Comparison of ENCODE assay signal across 22 cellular contexts in genomic region chr5:145157841-145158240, GRCh38.
"Had no signal": no experiment of that assay in that cellular context is flagged by ENCODE, and none has a peak within 500 bp of the region (broad histone marks: within the 10 kb centered on the region; RNA-seq: fewer than 3 reads in every experiment).

No MANE protein-coding gene starts in this region.

- H3K36me3 ChIP-seq: adrenal gland, left ventricle myocardium inferior, neutrophil, tibial artery, uterus, WERI-Rb-1 had no signal

- DNase-seq: activated CD4-positive, alpha-beta memory T cell treated with anti-CD3 and anti-CD28 coated beads for 36 hours; activated CD4-positive, alpha-beta T cell treated with anti-CD3 and anti-CD28 coated beads for 36 hours; activated effector memory CD4-positive, alpha-beta T cell treated with Interleukin-2 at 50 U/mL for 16 hours; activated naive CD4-positive, alpha-beta T cell treated with anti-CD3 and anti-CD28 coated beads, Interleukin-2, amount 50 U/mL, for 16 hours; activated T-cell treated with anti-CD3 and anti-CD28 coated beads, Interleukin-2, amount 50 U/mL, for 24 hours; adrenal gland; dermis blood vessel endothelial cell; erythroblast; hippocampal formation; left ventricle myocardium inferior; naive thymus-derived CD8-positive, alpha-beta T cell; posterior cingulate gyrus; retina; stimulated activated CD4-positive, alpha-beta T cell treated with anti-CD3 and anti-CD28 coated beads, Interleukin-2, amount 100 ng/mL, for 48 hours; tibial artery; uterus; WERI-Rb-1 had no signal

- H3K9me3 Mint-ChIP-seq: T-helper 1 cell treated with Interleukin-12 subunit alpha and Interleukin-12 subunit beta and Interleukin-4 antibody, amounts not matched to agents 30 μg/mL and 1 μg/mL, for 36 hours had no signal

- H3K4me1 ChIP-seq: adrenal gland, left ventricle myocardium inferior, tibial artery, uterus had no signal

- H3K27me3 Mint-ChIP-seq: activated CD4-positive, alpha-beta memory T cell treated with anti-CD3 and anti-CD28 coated beads for 36 hours; activated CD4-positive, alpha-beta T cell treated with anti-CD3 and anti-CD28 coated beads for 36 hours; activated T-cell treated with anti-CD3 and anti-CD28 coated beads, Interleukin-2, amount 50 U/mL, for 24 hours; memory B cell; stimulated activated memory B cell treated with anti-CD40 and anti-IgM and Interleukin-4, amounts not matched to agents 10 μg/mL and 1 μg/mL and 100 μg/mL, for 72 hours had no signal

- H3K4me3 Mint-ChIP-seq: activated CD4-positive, alpha-beta memory T cell treated with anti-CD3 and anti-CD28 coated beads for 36 hours; activated CD4-positive, alpha-beta T cell treated with anti-CD3 and anti-CD28 coated beads for 36 hours; activated T-cell treated with anti-CD3 and anti-CD28 coated beads, Interleukin-2, amount 50 U/mL, for 24 hours; memory B cell; naive thymus-derived CD8-positive, alpha-beta T cell; stimulated activated memory B cell treated with anti-CD40 and anti-IgM and Interleukin-4, amounts not matched to agents 10 μg/mL and 1 μg/mL and 100 μg/mL, for 72 hours; T-helper 1 cell treated with Interleukin-12 subunit alpha and Interleukin-12 subunit beta and Interleukin-4 antibody, amounts not matched to agents 30 μg/mL and 1 μg/mL, for 36 hours had no signal

- H3K27ac ChIP-seq: adrenal gland, left ventricle myocardium inferior, neutrophil, tibial artery, uterus, WERI-Rb-1 had no signal

- H3K27ac Mint-ChIP-seq: activated CD4-positive, alpha-beta memory T cell treated with anti-CD3 and anti-CD28 coated beads for 36 hours; activated CD4-positive, alpha-beta T cell treated with anti-CD3 and anti-CD28 coated beads for 36 hours; activated T-cell treated with anti-CD3 and anti-CD28 coated beads, Interleukin-2, amount 50 U/mL, for 24 hours; memory B cell; naive thymus-derived CD8-positive, alpha-beta T cell; stimulated activated memory B cell treated with anti-CD40 and anti-IgM and Interleukin-4, amounts not matched to agents 10 μg/mL and 1 μg/mL and 100 μg/mL, for 72 hours; T-helper 1 cell treated with Interleukin-12 subunit alpha and Interleukin-12 subunit beta and Interleukin-4 antibody, amounts not matched to agents 30 μg/mL and 1 μg/mL, for 36 hours had no signal

- H3K4me1 Mint-ChIP-seq: activated CD4-positive, alpha-beta T cell treated with anti-CD3 and anti-CD28 coated beads for 36 hours; memory B cell; naive thymus-derived CD8-positive, alpha-beta T cell; stimulated activated memory B cell treated with anti-CD40 and anti-IgM and Interleukin-4, amounts not matched to agents 10 μg/mL and 1 μg/mL and 100 μg/mL, for 72 hours had no signal

- H3K9me3 ChIP-seq: adrenal gland, left ventricle myocardium inferior, neutrophil, tibial artery, uterus had no signal

- H3K27me3 ChIP-seq: adrenal gland, neutrophil, tibial artery, uterus had no signal

- H3K36me3 Mint-ChIP-seq: activated CD4-positive, alpha-beta memory T cell treated with anti-CD3 and anti-CD28 coated beads for 36 hours; brain; memory B cell; naive thymus-derived CD8-positive, alpha-beta T cell; stimulated activated memory B cell treated with anti-CD40 and anti-IgM and Interleukin-4, amounts not matched to agents 10 μg/mL and 1 μg/mL and 100 μg/mL, for 72 hours had no signal

- ATAC-seq: activated CD4-positive, alpha-beta T cell treated with anti-CD3 and anti-CD28 coated beads for 36 hours; naive thymus-derived CD8-positive, alpha-beta T cell; stimulated activated memory B cell treated with anti-CD40 and anti-IgM and Interleukin-4, amounts not matched to agents 10 μg/mL and 1 μg/mL and 100 μg/mL, for 72 hours had no signal

- H3K4me3 ChIP-seq: adrenal gland, left ventricle myocardium inferior, tibial artery, uterus had no signal
